In genomic region chr2:176473177-176473576, GRCh38 we compare ENCODE assay signal across 9 cellular contexts.
DNase-seq lines count a peak whose midpoint lies in the region; ATAC-seq and TF ChIP-seq lines count a peak whose summit lies in the region.
"Had no signal": no experiment of that assay in that cellular context is flagged by ENCODE, and none has a peak within 500 bp of the region (broad histone marks: within the 10 kb centered on the region; RNA-seq: fewer than 3 reads in every experiment).

No MANE protein-coding gene starts in this region.

- peaks cover 2% of the 10 kb centered on the region for H3K36me3 Mint-ChIP-seq in activated naive CD4-positive, alpha-beta T cell treated with anti-CD3 and anti-CD28 coated beads, Interleukin-2, amount 50 U/mL, for 24 hours
- H3K36me3 Mint-ChIP-seq in activated naive CD8-positive, alpha-beta T cell treated with anti-CD3 and anti-CD28 coated beads, Interleukin-2, amount 50 U/mL, for 24 hours (ENCODE audit: low read depth): no peaks in the 10 kb centered on the region
- no peaks in the 10 kb centered on the region for H3K36me3 Mint-ChIP-seq in memory B cell
- no peaks in the 10 kb centered on the region for H3K36me3 Mint-ChIP-seq in mesothelial cell of epicardium
- H3K36me3 Mint-ChIP-seq in type B pancreatic cell: no peaks in the 10 kb centered on the region

- no peaks in the 10 kb centered on the region for H3K79me2 ChIP-seq in Loucy (ENCODE audit: insufficient read depth, low read length)

- H3K4me3 ChIP-seq in Loucy (ENCODE audit: low read length, poor library complexity, severe bottlenecking): peak overlapping the region; percentile 20

- peaks cover 24% of the 10 kb centered on the region for H3K4me1 Mint-ChIP-seq in activated naive CD4-positive, alpha-beta T cell treated with anti-CD3 and anti-CD28 coated beads, Interleukin-2, amount 50 U/mL, for 24 hours
- H3K4me1 Mint-ChIP-seq in activated naive CD8-positive, alpha-beta T cell treated with anti-CD3 and anti-CD28 coated beads, Interleukin-2, amount 50 U/mL, for 24 hours: peaks cover 32% of the 10 kb centered on the region
- H3K4me1 Mint-ChIP-seq in memory B cell: peaks cover 11% of the 10 kb centered on the region
- peaks cover 2% of the 10 kb centered on the region for H3K4me1 Mint-ChIP-seq in mesothelial cell of epicardium
- H3K4me1 Mint-ChIP-seq in type B pancreatic cell (ENCODE audit: unreplicated experiment): no peaks in the 10 kb centered on the region

- H3K4me1 ChIP-seq in Loucy (ENCODE audit: insufficient read depth, low read length, poor library complexity, severe bottlenecking): peaks cover 18% of the 10 kb centered on the region

- TF ChIP-seq CTCF in Loucy (conservative IDR thresholded peaks at IDR 0.05; ENCODE audit: low read length) (no peak), mesothelial cell of epicardium (IDR thresholded peaks at IDR 0.05; ENCODE audit: unreplicated experiment) (no peak), type B pancreatic cell (conservative IDR thresholded peaks at IDR 0.05) (no peak)

- H3K9ac ChIP-seq in Loucy (ENCODE audit: low read depth, low read length, poor library complexity, severe bottlenecking): no peak overlapping the region

- H3K27me3 ChIP-seq in Loucy (ENCODE audit: insufficient read depth, low read length, poor library complexity, severe bottlenecking): no peaks in the 10 kb centered on the region

- no peaks in the 10 kb centered on the region for H4K20me1 ChIP-seq in Loucy (ENCODE audit: insufficient read depth, low read length, poor library complexity, severe bottlenecking)

- ATAC-seq in activated naive CD8-positive, alpha-beta T cell treated with anti-CD3 and anti-CD28 coated beads, Interleukin-2, amount 50 U/mL, for 24 hours: peak; percentile 44
- ATAC-seq in memory B cell (ENCODE audit: low read depth): no peak

- H3K9me3 Mint-ChIP-seq in activated naive CD4-positive, alpha-beta T cell treated with anti-CD3 and anti-CD28 coated beads, Interleukin-2, amount 50 U/mL, for 24 hours: no peaks in the 10 kb centered on the region
- peaks cover 4% of the 10 kb centered on the region for H3K9me3 Mint-ChIP-seq in activated naive CD8-positive, alpha-beta T cell treated with anti-CD3 and anti-CD28 coated beads, Interleukin-2, amount 50 U/mL, for 24 hours
- H3K9me3 Mint-ChIP-seq in memory B cell (no peaks in the 10 kb centered on the region), mesothelial cell of epicardium (no peaks in the 10 kb centered on the region), type B pancreatic cell (peaks cover 5% of the 10 kb centered on the region)
- H3K9me3 Mint-ChIP-seq: activated B cell treated with CpG ODN at 0.5 μM for 24 hours had no signal

- H3K4me2 ChIP-seq in Loucy (ENCODE audit: low read depth, low read length, poor library complexity, severe bottlenecking): peak overlapping the region; percentile 68

- no peaks in the 10 kb centered on the region for H3K36me3 ChIP-seq in Loucy (ENCODE audit: insufficient read depth, low read length)

- peak overlapping the region; percentile 61 for H3K4me3 Mint-ChIP-seq in activated naive CD4-positive, alpha-beta T cell treated with anti-CD3 and anti-CD28 coated beads, Interleukin-2, amount 50 U/mL, for 24 hours
- peak overlapping the region; percentile 61 for H3K4me3 Mint-ChIP-seq in activated naive CD8-positive, alpha-beta T cell treated with anti-CD3 and anti-CD28 coated beads, Interleukin-2, amount 50 U/mL, for 24 hours
- H3K4me3 Mint-ChIP-seq in memory B cell (peak overlapping the region; percentile 42), mesothelial cell of epicardium (no peak overlapping the region), type B pancreatic cell (no peak overlapping the region)
- H3K4me3 Mint-ChIP-seq: activated B cell treated with CpG ODN at 0.5 μM for 24 hours had no signal

- H3K9me2 ChIP-seq in Loucy (replicated peaks; ENCODE audit: low read depth, low read length): no peaks in the 10 kb centered on the region

- H3K9me3 ChIP-seq in Loucy (ENCODE audit: insufficient read depth, low read depth, low read length): no peaks in the 10 kb centered on the region

- H2AFZ ChIP-seq in Loucy (ENCODE audit: low read length): peak overlapping the region; percentile 79

- no peaks in the 10 kb centered on the region for H3K27me3 Mint-ChIP-seq in activated naive CD4-positive, alpha-beta T cell treated with anti-CD3 and anti-CD28 coated beads, Interleukin-2, amount 50 U/mL, for 24 hours
- peaks cover 6% of the 10 kb centered on the region for H3K27me3 Mint-ChIP-seq in activated naive CD8-positive, alpha-beta T cell treated with anti-CD3 and anti-CD28 coated beads, Interleukin-2, amount 50 U/mL, for 24 hours
- H3K27me3 Mint-ChIP-seq in memory B cell: peaks cover 5% of the 10 kb centered on the region
- peaks cover 45% of the 10 kb centered on the region for H3K27me3 Mint-ChIP-seq in mesothelial cell of epicardium (ENCODE audit: low read depth)
- H3K27me3 Mint-ChIP-seq in type B pancreatic cell: peaks cover 15% of the 10 kb centered on the region

- H3F3A ChIP-seq in Loucy (ENCODE audit: low read depth): no peaks in the 10 kb centered on the region

- no peak overlapping the region for H3K27ac Mint-ChIP-seq in activated naive CD4-positive, alpha-beta T cell treated with anti-CD3 and anti-CD28 coated beads, Interleukin-2, amount 50 U/mL, for 24 hours
- H3K27ac Mint-ChIP-seq in activated naive CD8-positive, alpha-beta T cell treated with anti-CD3 and anti-CD28 coated beads, Interleukin-2, amount 50 U/mL, for 24 hours: no peak overlapping the region
- H3K27ac Mint-ChIP-seq in memory B cell (peak overlapping the region; percentile 32), mesothelial cell of epicardium (no peak overlapping the region), type B pancreatic cell (no peak overlapping the region)
- H3K27ac Mint-ChIP-seq: activated B cell treated with CpG ODN at 0.5 μM for 24 hours had no signal

- no peak for DNase-seq in activated naive CD4-positive, alpha-beta T cell treated with Interleukin-2 at 50 U/mL for 16 hours
- no peak for DNase-seq in activated naive CD8-positive, alpha-beta T cell treated with anti-CD3 and anti-CD28 coated beads, Interleukin-2, amount 50 U/mL, for 24 hours
- DNase-seq in memory B cell (ENCODE audit: low spot score in 2 of 2) (no peak), mesenteric fat pad (ENCODE audit: low spot score) (no peak), mesothelial cell of epicardium (ENCODE audit: low spot score in 2 of 2, unreplicated experiment in 2 of 2) (no peak), type B pancreatic cell (ENCODE audit: extremely low spot score, unreplicated experiment) (no peak)
- DNase-seq: activated B cell treated with CpG ODN at 0.5 μM for 24 hours had no signal

Comparison
In these comparisons a context has a peak if more than half of its experiments do, and no peak if none do; other contexts are left out.
1. H3K4me3 Mint-ChIP-seq: peak in activated naive CD4-positive, alpha-beta T cell treated with anti-CD3 and anti-CD28 coated beads, Interleukin-2, amount 50 U/mL, for 24 hours (single experiment), activated naive CD8-positive, alpha-beta T cell treated with anti-CD3 and anti-CD28 coated beads, Interleukin-2, amount 50 U/mL, for 24 hours (single experiment) and memory B cell (single experiment); none in mesothelial cell of epicardium (single experiment) and type B pancreatic cell (single experiment).